In genomic region chr13:42305503-42305902, GRCh38 we compare ENCODE assay signal across 19 cellular contexts. TPM values are rescaled to one million over a fixed set of nuclear protein-coding genes. Genes with fewer than 3 reads are reported as not detected.
DNase-seq lines count a peak whose midpoint lies in the region; ATAC-seq, FAIRE-seq and TF ChIP-seq lines count a peak whose summit lies in the region.
"Had no signal": no experiment of that assay in that cellular context is flagged by ENCODE, and none has a peak within 500 bp of the region (broad histone marks: within the 10 kb centered on the region; RNA-seq: fewer than 3 reads in every experiment).

No MANE protein-coding gene starts in this region.

- H2AK5ac ChIP-seq in IMR-90 (ENCODE audit: low read depth, low read length) = no peak overlapping the region

- H3K27me3 Mint-ChIP-seq in activated T-cell treated with anti-CD3 and anti-CD28 coated beads, Interleukin-2, amount 50 U/mL, for 72 hours (ENCODE audit: low read depth) = no peaks in the 10 kb centered on the region
- no peaks in the 10 kb centered on the region for H3K27me3 Mint-ChIP-seq in stimulated activated naive B cell treated with anti-CD40 and anti-IgM and Interleukin-4, amounts not matched to agents 10 μg/mL and 1 μg/mL and 100 μg/mL, for 72 hours

- H4K20me1 ChIP-seq in IMR-90 (ENCODE audit: insufficient read depth, low read length) = no peaks in the 10 kb centered on the region

- H3K4me3 ChIP-seq in IMR-90 (ENCODE audit: insufficient read depth, low read depth, low read length) = no peak overlapping the region
- H3K4me3 ChIP-seq in bronchial epithelial cell (ENCODE audit: low read depth, low read length) = no peak overlapping the region

- H3K56ac ChIP-seq in IMR-90 (ENCODE audit: extremely low read depth, insufficient read depth, low read length) = no peak overlapping the region

- dilution Hi-C loops in IMR-90 (cut with HindIII; ENCODE audit: low sequenced_read_pairs, unreplicated experiment) = no loop called here

- H3K4me2 ChIP-seq in IMR-90 (ENCODE audit: low read depth, low read length) = no peak overlapping the region

- H2AFZ ChIP-seq in IMR-90 (replicated peaks; ENCODE audit: low read length, poor library complexity) = no peak overlapping the region

- in situ Hi-C loops in IMR-90 (cut with MboI; ENCODE audit: low sequenced_read_pairs) = no loop called here

- intact Hi-C loops in IMR-90 (cut with micrococcal nuclease) = no loop called here

- TF ChIP-seq CTCF in IMR-90 (conservative IDR thresholded peaks at IDR 0.05; ENCODE audit: low read depth, low read length) (no peak), bronchial epithelial cell (IDR thresholded peaks at IDR 0.05; ENCODE audit: insufficient read depth, low read length, severe bottlenecking) (no peak)

- peak; percentile 27 to 52 for ATAC-seq in activated T-cell treated with anti-CD3 and anti-CD28 coated beads, Interleukin-2, amount 50 U/mL, for 72 hours (replicated peaks in 1 of 2)
- no peak for ATAC-seq in IMR-90 (ENCODE audit: low read depth)
- peak; percentile 31 to 67 for ATAC-seq in stimulated activated naive B cell treated with anti-CD40 and anti-IgM and Interleukin-4, amounts not matched to agents 10 μg/mL and 1 μg/mL and 100 μg/mL, for 72 hours (replicated peaks)

- peaks cover 24 to 62% of the 10 kb centered on the region in 2 donors for H3K36me3 Mint-ChIP-seq in activated T-cell treated with anti-CD3 and anti-CD28 coated beads, Interleukin-2, amount 50 U/mL, for 72 hours (ENCODE audit: insufficient read depth in 2 of 2)
- H3K36me3 Mint-ChIP-seq in stimulated activated naive B cell treated with anti-CD40 and anti-IgM and Interleukin-4, amounts not matched to agents 10 μg/mL and 1 μg/mL and 100 μg/mL, for 72 hours = peaks cover 68 to 78% of the 10 kb centered on the region in 2 donors

- H3K27me3 ChIP-seq in IMR-90 (ENCODE audit: control insufficient read depth, insufficient read depth, low read length) (no peaks in the 10 kb centered on the region), bronchial epithelial cell (ENCODE audit: control insufficient read depth, insufficient read depth, low read length) (no peaks in the 10 kb centered on the region)

- CTCF ChIA-PET in IMR-90 (lab: Yijun Ruan, JAX) = no interaction called here

- no peak for FAIRE-seq in bronchial epithelial cell (lab: Jason Lieb, UNC)
- FAIRE-seq: G401.6 had no signal

- H3K18ac ChIP-seq in IMR-90 (ENCODE audit: low read depth, low read length) = no peak overlapping the region

- peaks cover 0 to 3% of the 10 kb centered on the region in 2 experiments; a peak in 1 of 4 replicates for H3K79me1 ChIP-seq in IMR-90 (ENCODE audit: low read depth in 1 of 2, low read length in 2 of 2)

- no peak overlapping the region for H4K8ac ChIP-seq in IMR-90 (ENCODE audit: low read depth in 2 of 2, low read length in 2 of 2)

- H3K9ac ChIP-seq in IMR-90 (ENCODE audit: low read depth, low read length) = no peak overlapping the region

- no peaks in the 10 kb centered on the region for H3K9me3 ChIP-seq in IMR-90 (ENCODE audit: control insufficient read depth, insufficient read depth, low read length)

- no peak for TF ChIP-seq RAD21 in IMR-90 (IDR thresholded peaks at IDR 0.05; ENCODE audit: low read length)

- no peak overlapping the region for H2BK120ac ChIP-seq in IMR-90 (ENCODE audit: low read depth, low read length)

- POLR2A ChIA-PET in IMR-90 (lab: Charles Lee; ENCODE audit: unreplicated experiment) = no interaction called here

- H3K4ac ChIP-seq in IMR-90 (ENCODE audit: low read depth, low read length) = no peak overlapping the region

- peaks cover 3% of the 10 kb centered on the region; the same call in 1 of the 2 replicates for H3K9me1 ChIP-seq in IMR-90 (ENCODE audit: insufficient read depth, low read length)

- H3K36me3 ChIP-seq in IMR-90 (ENCODE audit: control insufficient read depth, insufficient read depth, low read length) (peaks cover 21% of the 10 kb centered on the region), bronchial epithelial cell (ENCODE audit: control insufficient read depth, insufficient read depth, low read length) (peaks cover 3% of the 10 kb centered on the region)

- no peak overlapping the region for H4K91ac ChIP-seq in IMR-90 (ENCODE audit: insufficient read depth, low read depth, low read length)

- H3K27ac ChIP-seq in IMR-90 (ENCODE audit: insufficient read depth, low read length) = no peak overlapping the region
- H3K27ac ChIP-seq: HL-60 had no signal

- no peak for TF ChIP-seq POLR2A in IMR-90 (IDR thresholded peaks at IDR 0.05; ENCODE audit: low read depth, low read length)

- BruUV-seq in IMR-90 (replicated peaks; lab: Mats Ljungman, UMichigan) = no TSS peak

- no peak overlapping the region for H3K23ac ChIP-seq in IMR-90 (ENCODE audit: low read depth, low read length)

- no peak overlapping the region for H3K27ac Mint-ChIP-seq in activated T-cell treated with anti-CD3 and anti-CD28 coated beads, Interleukin-2, amount 50 U/mL, for 72 hours
- no peak overlapping the region for H3K27ac Mint-ChIP-seq in stimulated activated naive B cell treated with anti-CD40 and anti-IgM and Interleukin-4, amounts not matched to agents 10 μg/mL and 1 μg/mL and 100 μg/mL, for 72 hours

- no peak overlapping the region for H3K14ac ChIP-seq in IMR-90 (replicated peaks; ENCODE audit: low read depth, low read length)

- H3K4me3 Mint-ChIP-seq in activated T-cell treated with anti-CD3 and anti-CD28 coated beads, Interleukin-2, amount 50 U/mL, for 72 hours = no peak overlapping the region
- H3K4me3 Mint-ChIP-seq in stimulated activated naive B cell treated with anti-CD40 and anti-IgM and Interleukin-4, amounts not matched to agents 10 μg/mL and 1 μg/mL and 100 μg/mL, for 72 hours = no peak overlapping the region

- no peak overlapping the region for H2AK9ac ChIP-seq in IMR-90 (replicated peaks; ENCODE audit: low read depth, low read length, poor library complexity)

- no peak overlapping the region for H4K5ac ChIP-seq in IMR-90 (ENCODE audit: low read depth, low read length)

- DNase-seq in activated T-cell treated with anti-CD3 and anti-CD28 coated beads, Interleukin-2, amount 50 U/mL, for 72 hours = no peak
- DNase-seq in activated T-cell treated with anti-CD3 and anti-CD28 coated beads for 4 hours (no peak), IMR-90 (peak; percentile 2), bronchial epithelial cell (ENCODE audit: low read depth) (peak; percentile 17), dedifferentiated amniotic fluid mesenchymal stem cell (ENCODE audit: extremely low spot score) (no peak), NCI-H1436 treated with DMSO at 0.1 percent for 48 hours (lab: John Stamatoyannopoulos, UW) (no peak), SIG-M5 treated with dmso at 0.1 percent for 504 hours (lab: John Stamatoyannopoulos, UW; ENCODE audit: unreplicated experiment) (no peak)
- DNase-seq in stimulated activated naive B cell treated with anti-CD40 and anti-IgM and Interleukin-4, amounts not matched to agents 10 μg/mL and 1 μg/mL and 100 μg/mL, for 72 hours = no peak
- DNase-seq: Calu3, DMS79, GOT3, KG1, MM.1S, NCI-H1417 treated with DMSO at 0.1 percent for 48 hours, NCI-H2029 treated with DMSO at 0.1 percent for 48 hours, NCI-H524, SIG-M5 had no signal

- no peak overlapping the region for H2BK20ac ChIP-seq in IMR-90 (ENCODE audit: low read depth, low read length)

- H2BK5ac ChIP-seq in IMR-90 (ENCODE audit: low read depth, low read length, poor library complexity, severe bottlenecking) = no peak overlapping the region

- H3K9me3 Mint-ChIP-seq in activated T-cell treated with anti-CD3 and anti-CD28 coated beads, Interleukin-2, amount 50 U/mL, for 72 hours = peaks cover 3 to 5% of the 10 kb centered on the region in 2 donors
- H3K9me3 Mint-ChIP-seq in stimulated activated naive B cell treated with anti-CD40 and anti-IgM and Interleukin-4, amounts not matched to agents 10 μg/mL and 1 μg/mL and 100 μg/mL, for 72 hours = peaks cover 6 to 7% of the 10 kb centered on the region in 2 donors

- H2BK15ac ChIP-seq in IMR-90 (ENCODE audit: low read depth, low read length) = no peak overlapping the region

- H3K4me1 ChIP-seq in IMR-90 (ENCODE audit: control insufficient read depth, insufficient read depth, low read length) = no peaks in the 10 kb centered on the region

- H3K4me1 Mint-ChIP-seq in activated T-cell treated with anti-CD3 and anti-CD28 coated beads, Interleukin-2, amount 50 U/mL, for 72 hours (ENCODE audit: low read depth) = peaks cover 15% of the 10 kb centered on the region
- H3K4me1 Mint-ChIP-seq in stimulated activated naive B cell treated with anti-CD40 and anti-IgM and Interleukin-4, amounts not matched to agents 10 μg/mL and 1 μg/mL and 100 μg/mL, for 72 hours = peaks cover 7 to 9% of the 10 kb centered on the region in 2 donors

TF ChIP-seq in IMR-90, 13 proteins besides CTCF, POLR2A, EP300 and RAD21 (continues in another document):
- TF ChIP-seq ELK1 (IDR thresholded peaks at IDR 0.05; ENCODE audit: borderline replicate concordance, low read depth, low read length) = no peak
- no peak for TF ChIP-seq CHD1 (IDR thresholded peaks at IDR 0.05; ENCODE audit: low read depth, low read length)
- no peak for TF ChIP-seq RFX5 (IDR thresholded peaks at IDR 0.05; ENCODE audit: low read depth, low read length)
- no peak for TF ChIP-seq NFE2L2 (IDR thresholded peaks at IDR 0.05; ENCODE audit: low read depth, low read length)
- no peak for TF ChIP-seq USF2 (IDR thresholded peaks at IDR 0.05; ENCODE audit: low read depth, low read length)
- no peak for TF ChIP-seq RCOR1 (IDR thresholded peaks at IDR 0.05; ENCODE audit: insufficient replicate concordance, low read length)
- no peak for TF ChIP-seq CEBPB (IDR thresholded peaks at IDR 0.05; ENCODE audit: low read depth, low read length)

RNA-seq across cellular contexts. Expression of gene AKAP11, which starts 33.6 kb away (rescaled TPM):
- total RNA-seq in activated T-cell treated with anti-CD3 and anti-CD28 coated beads, Interleukin-2, amount 50 U/mL, for 72 hours = 10 to 100 TPM; 30.0 to 32.5 TPM
- 19.7 and 24.4 TPM in 2 replicates for total RNA-seq in IMR-90 (2012; rRNA removed)
- polyA plus RNA-seq in IMR-90 (2012; rRNA removed) = 6.4 and 8.0 TPM in 2 replicates
- 1.1 and 1.9 TPM in 2 replicates for polyA plus RNA-seq in IMR-90 (2012; cell fraction: cytosol; rRNA removed)
- 0.62 and 7.6 TPM in 2 replicates for polyA plus RNA-seq in IMR-90 (2012; cell fraction: nucleus; rRNA removed; ENCODE audit: low replicate concordance)
- total RNA-seq in bronchial epithelial cell = 13.4 and 16.1 TPM in 2 replicates

Comparison
In these comparisons a context has a peak if more than half of its experiments do, and no peak if none do; other contexts are left out.
1. DNase-seq: peak in IMR-90 (single experiment) and bronchial epithelial cell (single experiment); none in activated T-cell treated with anti-CD3 and anti-CD28 coated beads, Interleukin-2, amount 50 U/mL, for 72 hours (0 of 2), activated T-cell treated with anti-CD3 and anti-CD28 coated beads for 4 hours (single experiment), stimulated activated naive B cell treated with anti-CD40 and anti-IgM and Interleukin-4, amounts not matched to agents 10 μg/mL and 1 μg/mL and 100 μg/mL, for 72 hours (single experiment), dedifferentiated amniotic fluid mesenchymal stem cell (single experiment), NCI-H1436 treated with DMSO at 0.1 percent for 48 hours (single experiment) and SIG-M5 treated with dmso at 0.1 percent for 504 hours (single experiment).